8 cellular contexts compared by ENCODE assay signal in the genomic region with DNA sequence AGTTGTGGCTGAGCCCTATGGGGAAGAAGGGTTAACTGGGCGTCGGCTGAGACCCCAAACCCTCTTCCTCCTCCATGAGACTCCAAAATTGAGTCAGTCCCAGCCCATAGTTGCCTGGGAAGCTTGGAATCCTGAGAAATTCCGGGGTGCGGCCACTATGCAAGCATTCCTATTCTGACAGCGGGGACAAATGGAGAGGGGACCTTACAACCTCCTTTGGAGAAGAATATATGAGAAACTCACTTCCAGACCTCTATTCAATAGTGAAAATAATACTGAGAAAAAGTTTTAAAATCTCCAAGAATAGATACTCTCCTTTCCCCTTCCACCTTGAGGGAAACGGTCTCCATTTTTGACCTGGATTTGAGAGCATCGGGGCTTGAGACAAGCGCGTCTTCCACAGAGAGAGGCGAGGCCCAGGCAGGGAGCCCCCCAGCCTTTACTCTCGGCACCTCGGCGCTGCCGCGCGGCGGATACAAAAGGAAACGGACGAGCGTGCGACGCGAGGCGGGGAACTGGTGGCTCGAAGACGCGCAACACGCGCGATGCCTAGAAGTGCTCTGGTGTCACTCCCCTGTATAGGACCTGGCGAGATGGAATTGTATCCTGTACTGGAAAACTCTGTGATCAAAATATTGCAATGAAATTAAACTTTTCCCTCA. TPM values are rescaled to one million over a fixed set of nuclear protein-coding genes. Genes with fewer than 3 reads are reported as not detected.
A peak's percentile ranks its signal among the peaks of the same experiment; 100 is the strongest.
DNase-seq lines count a peak whose midpoint lies in the region; ATAC-seq and TF ChIP-seq lines count a peak whose summit lies in the region.

No MANE protein-coding gene starts in this region.

- H3K9me3 Mint-ChIP-seq in activated naive CD4-positive, alpha-beta T cell treated with anti-CD3 and anti-CD28 coated beads, Interleukin-2, amount 10 ng/mL, durations not matched to agents 7 days and 5 days: no peaks in the 10 kb centered on the region
- H3K9me3 Mint-ChIP-seq in MCF 10A (ENCODE audit: unreplicated experiment): peaks cover 8% of the 10 kb centered on the region

- H3K27ac ChIP-seq in vagina: no peak overlapping the region

- no peaks in the 10 kb centered on the region for H3K36me3 ChIP-seq in mucosa of descending colon (ENCODE audit: low read depth)
- H3K36me3 ChIP-seq in vagina: peaks cover 0 to 12% of the 10 kb centered on the region in 2 donors

- peaks cover 84% of the 10 kb centered on the region for H3K27me3 Mint-ChIP-seq in activated naive CD4-positive, alpha-beta T cell treated with anti-CD3 and anti-CD28 coated beads, Interleukin-2, amount 10 ng/mL, durations not matched to agents 7 days and 5 days
- no peaks in the 10 kb centered on the region for H3K27me3 Mint-ChIP-seq in MCF 10A (ENCODE audit: insufficient read depth, unreplicated experiment)

- CTCF ChIA-PET in activated naive CD4-positive, alpha-beta T cell treated with anti-CD3 and anti-CD28 coated beads, Interleukin-2, amount 10 ng/mL, durations not matched to agents 7 days and 5 days (lab: Charles Lee): no interaction called here
- CTCF ChIA-PET in MCF 10A (lab: Yijun Ruan, JAX): no interaction called here

- no peak overlapping the region for H3K4me3 ChIP-seq in mucosa of descending colon
- H3K4me3 ChIP-seq in vagina: peak overlapping the region; percentile 44

- DNase-seq in activated naive CD4-positive, alpha-beta T cell treated with anti-CD3 and anti-CD28 coated beads, Interleukin-2, amount 10 ng/mL, durations not matched to agents 7 days and 5 days: peak; percentile 47
- DNase-seq in activated naive CD4-positive, alpha-beta T cell treated with Interleukin-2 at 50 U/mL for 16 hours: no peak
- DNase-seq in MCF 10A (ENCODE audit: unreplicated experiment) (no peak), mucosa of descending colon (peak; percentile 58 to 65 (median 60)), vagina (ENCODE audit: extremely low spot score in 2 of 2) (no peak), NCI-H774 (lab: John Stamatoyannopoulos, UW) (no peak)

- H3K4me3 Mint-ChIP-seq in activated naive CD4-positive, alpha-beta T cell treated with anti-CD3 and anti-CD28 coated beads, Interleukin-2, amount 10 ng/mL, durations not matched to agents 7 days and 5 days: peak overlapping the region; percentile 31
- peak overlapping the region; percentile 47 for H3K4me3 Mint-ChIP-seq in MCF 10A (ENCODE audit: unreplicated experiment)

- peaks cover 29% of the 10 kb centered on the region for H3K4me1 Mint-ChIP-seq in activated naive CD4-positive, alpha-beta T cell treated with anti-CD3 and anti-CD28 coated beads, Interleukin-2, amount 10 ng/mL, durations not matched to agents 7 days and 5 days
- H3K4me1 Mint-ChIP-seq in MCF 10A (ENCODE audit: insufficient read depth, unreplicated experiment): no peaks in the 10 kb centered on the region

- H3K9me3 ChIP-seq in mucosa of descending colon (no peaks in the 10 kb centered on the region), vagina (no peaks in the 10 kb centered on the region)

- H3K27ac Mint-ChIP-seq in activated naive CD4-positive, alpha-beta T cell treated with anti-CD3 and anti-CD28 coated beads, Interleukin-2, amount 10 ng/mL, durations not matched to agents 7 days and 5 days: peak overlapping the region; percentile 56
- no peak overlapping the region for H3K27ac Mint-ChIP-seq in MCF 10A (ENCODE audit: low read depth, unreplicated experiment)

- intact Hi-C loops in MCF 10A (cut with micrococcal nuclease) (no loop called here), mucosa of descending colon (cut with DNase I, micrococcal nuclease) (no loop called here), vagina (cut with DNase I) (no loop called here)

- BruUV-seq in MCF 10A (replicated peaks; lab: Mats Ljungman, UMichigan): no TSS peak

- TF ChIP-seq POLR2A in vagina (IDR thresholded peaks at IDR 0.05): no peak

- H3K27me3 ChIP-seq in vagina: peaks cover 3% of the 10 kb centered on the region

- TF ChIP-seq CTCF in MCF 10A (IDR thresholded peaks at IDR 0.05; ENCODE audit: unreplicated experiment) (no peak), mucosa of descending colon (IDR thresholded peaks at IDR 0.05) (no peak), vagina (IDR thresholded peaks at IDR 0.05) (no peak)

- H3K36me3 Mint-ChIP-seq in activated naive CD4-positive, alpha-beta T cell treated with anti-CD3 and anti-CD28 coated beads, Interleukin-2, amount 10 ng/mL, durations not matched to agents 7 days and 5 days: peaks cover 6% of the 10 kb centered on the region
- no peaks in the 10 kb centered on the region for H3K36me3 Mint-ChIP-seq in MCF 10A (ENCODE audit: insufficient read depth, unreplicated experiment)

- POLR2A ChIA-PET in MCF 10A (lab: Yijun Ruan, JAX): no interaction called here

- ATAC-seq in mucosa of descending colon: peak; percentile 59
- ATAC-seq in HG03378 (IDR thresholded peaks at IDR 0.05; ENCODE audit: unreplicated experiment): no peak
- ATAC-seq in GM18909 (IDR thresholded peaks at IDR 0.05; ENCODE audit: poor library complexity, unreplicated experiment): no peak

- H3K4me1 ChIP-seq in mucosa of descending colon (ENCODE audit: low read depth): peaks cover 11% of the 10 kb centered on the region
- peaks cover 34% of the 10 kb centered on the region for H3K4me1 ChIP-seq in vagina

RNA-seq across cellular contexts. Expression of a gene that starts 11.1 kb away (rescaled TPM):
- total RNA-seq in MCF 10A (2022): 1.4 and 2.6 TPM in 2 replicates
- 10 to 100 TPM in 1 of 3 donors, 1 to 10 TPM in 2; 2.9 to 10.4 (median 3.0) TPM for total RNA-seq in mucosa of descending colon
- total RNA-seq in vagina: 17.2 TPM

Comparison
In these comparisons a context has a peak if more than half of its experiments do, and no peak if none do; other contexts are left out.
1. DNase-seq: peak in activated naive CD4-positive, alpha-beta T cell treated with anti-CD3 and anti-CD28 coated beads, Interleukin-2, amount 10 ng/mL, durations not matched to agents 7 days and 5 days (single experiment) and mucosa of descending colon (3 of 3); none in activated naive CD4-positive, alpha-beta T cell treated with Interleukin-2 at 50 U/mL for 16 hours (single experiment), MCF 10A (single experiment), vagina (0 of 2) and NCI-H774 (single experiment).